ENCODE assay signal across 8 cellular contexts in genomic region chr1:30185313-30185712, GRCh38.
"Had no signal": no experiment of that assay in that cellular context is flagged by ENCODE, and none has a peak within 500 bp of the region (broad histone marks: within the 10 kb centered on the region; RNA-seq: fewer than 3 reads in every experiment).

No MANE protein-coding gene starts in this region.

- H3K36me3 Mint-ChIP-seq: IgD-negative memory B cell had no signal

- FAIRE-seq: HepG2, HTR-8/SVneo had no signal

- H3K9ac ChIP-seq: KMS-11 had no signal

- H3K4me1 Mint-ChIP-seq: IgD-negative memory B cell had no signal

- DNase-seq: IMR-90, KBM-7, KG1 had no signal

- H3K9me3 Mint-ChIP-seq: IgD-negative memory B cell had no signal

- H3K27ac ChIP-seq: HL-60, KMS-11 had no signal

- H3K27ac Mint-ChIP-seq: IgD-negative memory B cell had no signal

- H3K4me3 Mint-ChIP-seq: IgD-negative memory B cell had no signal

- H3K4me2 ChIP-seq: KMS-11 had no signal

- ATAC-seq: HepG2 had no signal
